20 cellular contexts compared by ENCODE assay signal in the genomic region with DNA sequence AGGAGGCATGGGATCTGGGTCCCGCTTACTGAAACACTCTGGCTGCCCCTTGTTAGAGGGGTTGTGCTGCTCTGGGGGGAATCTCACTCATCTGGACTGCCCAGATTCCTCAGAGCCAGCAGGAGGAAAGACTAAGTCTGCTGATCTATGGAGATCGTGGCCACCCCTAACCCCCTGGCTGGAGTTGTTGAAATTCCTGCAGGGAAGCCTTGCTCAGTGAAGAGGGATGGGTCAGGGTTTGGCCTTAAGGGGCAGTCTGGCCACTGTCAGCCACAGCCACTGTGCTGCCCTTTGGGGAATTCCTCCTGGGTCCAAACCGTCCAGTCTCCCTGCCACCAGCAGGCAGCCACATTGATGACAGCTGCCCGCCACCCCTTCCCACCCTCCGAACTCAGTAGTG.
A peak's percentile ranks its signal among the peaks of the same experiment; 100 is the strongest.
DNase-seq lines count a peak whose midpoint lies in the region; ATAC-seq and TF ChIP-seq lines count a peak whose summit lies in the region.
"Had no signal": no experiment of that assay in that cellular context is flagged by ENCODE, and none has a peak within 500 bp of the region (broad histone marks: within the 10 kb centered on the region; RNA-seq: fewer than 3 reads in every experiment).

No MANE protein-coding gene starts in this region.

- no peak overlapping the region for H3K18ac ChIP-seq in trophoblast cell (ENCODE audit: low read length)

- H2BK12ac ChIP-seq in trophoblast cell (ENCODE audit: low read length): no peak overlapping the region

- H4K91ac ChIP-seq in trophoblast cell (ENCODE audit: low read depth, low read length): peak overlapping the region; percentile 26

- ATAC-seq in GM21737 (IDR thresholded peaks at IDR 0.05; ENCODE audit: unreplicated experiment): no peak
- ATAC-seq: GM12878 had no signal

- DNase-seq in ELF-1 (ENCODE audit: low read depth, low spot score): peak; percentile 60
- peak; percentile 65 for DNase-seq in chondrocyte (ENCODE audit: low spot score)
- peak; percentile 76 to 81 for DNase-seq in trophoblast cell
- DNase-seq in HEK293T (ENCODE audit: extremely low spot score): no peak
- DNase-seq in stimulated activated CD4-positive, alpha-beta T cell treated with anti-CD3 and anti-CD28 coated beads, Interleukin-12 subunit alpha, Interleukin-12 subunit beta, amount 100 ng/mL, for 4 hours: no peak
- DNase-seq: 8988T; ACHN; BE2C; C1 segment of cervical spinal cord; CD4-positive, alpha-beta memory T cell; CD8-positive, alpha-beta memory T cell; COR-L47; DMS 273 treated with DMSO at 0.1 percent for 48 hours; DMS79 treated with DMSO at 0.1 percent for 48 hours; GDM1 had no signal

- no peak overlapping the region for H3K4ac ChIP-seq in trophoblast cell (ENCODE audit: low read depth, low read length)

- H3K27me3 Mint-ChIP-seq in chondrocyte (ENCODE audit: low read depth): no peaks in the 10 kb centered on the region
- H3K27me3 Mint-ChIP-seq: CD4-positive, alpha-beta memory T cell; CD4-positive, CD25-positive, alpha-beta regulatory T cell had no signal

- no peak for TF ChIP-seq CTCF in chondrocyte (IDR thresholded peaks at IDR 0.05)

- no peak overlapping the region for H2BK120ac ChIP-seq in trophoblast cell (ENCODE audit: insufficient read depth, low read length, poor library complexity)

- peaks cover 2% of the 10 kb centered on the region for H3K9me3 ChIP-seq in trophoblast cell (ENCODE audit: insufficient read depth, low read depth, low read length)
- H3K9me3 ChIP-seq: BE2C, BLaER1 had no signal

- no peak overlapping the region for H3K23ac ChIP-seq in trophoblast cell (ENCODE audit: low read length)

- H3K79me2 ChIP-seq in trophoblast cell (ENCODE audit: control insufficient read depth, insufficient read depth, low read length, poor library complexity): no peaks in the 10 kb centered on the region

- H3K4me2 ChIP-seq in trophoblast cell (ENCODE audit: low read length): no peak overlapping the region
- H3K4me2 ChIP-seq: BLaER1 had no signal

- H2BK5ac ChIP-seq in trophoblast cell (ENCODE audit: low read depth, low read length, poor library complexity): peak overlapping the region; percentile 12

- no peak overlapping the region for H3K9ac ChIP-seq in trophoblast cell (ENCODE audit: low read length)
- H3K9ac ChIP-seq: BLaER1 had no signal

- peaks cover 3% of the 10 kb centered on the region for H3K79me1 ChIP-seq in trophoblast cell (ENCODE audit: low read length)

- H4K12ac ChIP-seq in trophoblast cell (ENCODE audit: low read depth, low read length): no peak overlapping the region

- no peak overlapping the region for H3K14ac ChIP-seq in trophoblast cell (ENCODE audit: low read length)

- peaks cover 37% of the 10 kb centered on the region for H3K9me3 Mint-ChIP-seq in chondrocyte (ENCODE audit: low read depth)

- WGBS in trophoblast cell (ENCODE audit: extremely low coverage, insufficient coverage, insufficient read length): no CpG with 5 or more reads among the region's 5 CpGs

- H3K36me3 ChIP-seq in trophoblast cell (ENCODE audit: control insufficient read depth in 1 of 2, insufficient read depth in 2 of 2, low read length in 2 of 2): no peaks in the 10 kb centered on the region
- H3K36me3 ChIP-seq: BE2C, BLaER1 had no signal

- no peaks in the 10 kb centered on the region for H3K27me3 ChIP-seq in trophoblast cell (ENCODE audit: insufficient read depth, low read length)
- H3K27me3 ChIP-seq: BE2C had no signal

- no peak overlapping the region for H3K4me3 Mint-ChIP-seq in chondrocyte (ENCODE audit: unreplicated experiment)
- H3K4me3 Mint-ChIP-seq: CD14-positive monocyte; CD4-positive, alpha-beta memory T cell; CD4-positive, CD25-positive, alpha-beta regulatory T cell had no signal

- no peak overlapping the region for H2AFZ ChIP-seq in trophoblast cell (ENCODE audit: insufficient read depth, low read length, poor library complexity)

- H2AK5ac ChIP-seq in trophoblast cell (ENCODE audit: low read length): no peak overlapping the region

- no peak overlapping the region for H3K4me3 ChIP-seq in trophoblast cell (ENCODE audit: low read depth, low read length)
- H3K4me3 ChIP-seq: BLaER1, GM12878 had no signal

- peaks cover 0 to 5% of the 10 kb centered on the region in 2 experiments for H3K4me1 ChIP-seq in trophoblast cell (ENCODE audit: control insufficient read depth in 1 of 2, insufficient read depth in 2 of 2, low read length in 2 of 2)
- H3K4me1 ChIP-seq: BE2C, BLaER1 had no signal

- H3K36me3 Mint-ChIP-seq in chondrocyte (ENCODE audit: low read depth): no peaks in the 10 kb centered on the region
- H3K36me3 Mint-ChIP-seq: CD14-positive monocyte; CD4-positive, alpha-beta memory T cell; CD4-positive, CD25-positive, alpha-beta regulatory T cell; CD8-positive, alpha-beta memory T cell had no signal

- no peak overlapping the region for H3K27ac Mint-ChIP-seq in chondrocyte (ENCODE audit: unreplicated experiment)
- H3K27ac Mint-ChIP-seq: CD14-positive monocyte; CD4-positive, alpha-beta memory T cell; CD4-positive, CD25-positive, alpha-beta regulatory T cell; CD8-positive, alpha-beta memory T cell had no signal

- no peak overlapping the region for H4K8ac ChIP-seq in trophoblast cell (ENCODE audit: low read depth, low read length)

- POLR2A ChIA-PET in HEK293T (lab: Yijun Ruan, JAX): no interaction called here

- CTCF ChIA-PET in HEK293T (lab: Yijun Ruan, JAX): no interaction called here

- no peaks in the 10 kb centered on the region for H3K4me1 Mint-ChIP-seq in chondrocyte (ENCODE audit: low read depth)
- H3K4me1 Mint-ChIP-seq: CD14-positive monocyte; CD4-positive, alpha-beta memory T cell; CD4-positive, CD25-positive, alpha-beta regulatory T cell; CD8-positive, alpha-beta memory T cell had no signal

- peak overlapping the region; percentile 76 for H3K27ac ChIP-seq in trophoblast cell (ENCODE audit: low read depth, low read length)
- H3K27ac ChIP-seq: BLaER1 had no signal

TF ChIP-seq in HEK293T, 16 proteins besides CTCF, POLR2A, EP300 and RAD21:
- no peak for TF ChIP-seq HDGF (IDR thresholded peaks at IDR 0.05; ENCODE audit: borderline replicate concordance)
- no peak for TF ChIP-seq FOXA1 (IDR thresholded peaks at IDR 0.05)
- no peak for TF ChIP-seq SP1 (IDR thresholded peaks at IDR 0.05)
- no peak for TF ChIP-seq ZNF384 (IDR thresholded peaks at IDR 0.05)
- no peak for TF ChIP-seq CTBP1 (IDR thresholded peaks at IDR 0.05; ENCODE audit: borderline replicate concordance)
- no peak for TF ChIP-seq L3MBTL2 (conservative IDR thresholded peaks at IDR 0.05)
- TF ChIP-seq, protein P1, sequence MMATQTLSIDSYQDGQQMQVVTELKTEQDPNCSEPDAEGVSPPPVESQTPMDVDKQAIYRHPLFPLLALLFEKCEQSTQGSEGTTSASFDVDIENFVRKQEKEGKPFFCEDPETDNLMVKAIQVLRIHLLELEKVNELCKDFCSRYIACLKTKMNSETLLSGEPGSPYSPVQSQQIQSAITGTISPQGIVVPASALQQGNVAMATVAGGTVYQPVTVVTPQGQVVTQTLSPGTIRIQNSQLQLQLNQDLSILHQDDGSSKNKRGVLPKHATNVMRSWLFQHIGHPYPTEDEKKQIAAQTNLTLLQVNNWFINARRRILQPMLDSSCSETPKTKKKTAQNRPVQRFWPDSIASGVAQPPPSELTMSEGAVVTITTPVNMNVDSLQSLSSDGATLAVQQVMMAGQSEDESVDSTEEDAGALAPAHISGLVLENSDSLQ (IDR thresholded peaks at IDR 0.05): no peak
- TF ChIP-seq ELF4 (IDR thresholded peaks at IDR 0.05): no peak
- no peak for TF ChIP-seq BHLHE40 (IDR thresholded peaks at IDR 0.05; ENCODE audit: borderline replicate concordance)
- TF ChIP-seq ARNT (IDR thresholded peaks at IDR 0.05): no peak
- no peak for TF ChIP-seq FOXK2 (IDR thresholded peaks at IDR 0.05)
- TF ChIP-seq LEF1 (IDR thresholded peaks at IDR 0.05; ENCODE audit: borderline replicate concordance): no peak
- no peak for TF ChIP-seq SUZ12 (IDR thresholded peaks at IDR 0.05)

Comparison
In these comparisons a context has a peak if more than half of its experiments do, and no peak if none do; other contexts are left out.
1. DNase-seq: peak in ELF-1 (single experiment), chondrocyte (single experiment) and trophoblast cell (2 of 2); none in HEK293T (single experiment) and stimulated activated CD4-positive, alpha-beta T cell treated with anti-CD3 and anti-CD28 coated beads, Interleukin-12 subunit alpha, Interleukin-12 subunit beta, amount 100 ng/mL, for 4 hours (single experiment).